Comparison of ENCODE assay signal across 14 cellular contexts in genomic region chr10:31011660-31012022, GRCh38. TPM values are rescaled to one million over a fixed set of nuclear protein-coding genes. Genes with fewer than 3 reads are reported as not detected.
DNase-seq lines count a peak whose midpoint lies in the region; ATAC-seq and TF ChIP-seq lines count a peak whose summit lies in the region.
"Had no signal": no experiment of that assay in that cellular context is flagged by ENCODE, and none has a peak within 500 bp of the region (broad histone marks: within the 10 kb centered on the region; RNA-seq: fewer than 3 reads in every experiment).

No MANE protein-coding gene starts in this region.

- WGBS in right cardiac atrium, result 64% methylated on average over 3 of the region's 3 CpGs
- 63 to 72% methylated on average over 3 of the region's 3 CpGs for WGBS in upper lobe of left lung, 2 donors

- H3K27ac ChIP-seq in right cardiac atrium (ENCODE audit: low read length) (peak overlapping the region; percentile 50), upper lobe of left lung (peak overlapping the region; percentile 33 to 75 (median 48))

- no peak for TF ChIP-seq EP300 in upper lobe of left lung (IDR thresholded peaks at IDR 0.05)

- no peaks in the 10 kb centered on the region for H3K36me3 ChIP-seq in upper lobe of left lung
- H3K36me3 ChIP-seq in MG63, result no peaks in the 10 kb centered on the region
- H3K36me3 ChIP-seq: tibial nerve had no signal

- DNase-seq in NCI-H82 (lab: John Stamatoyannopoulos, UW) (peak; percentile 14), NCI-H82 treated with DMSO at 0.1 percent for 48 hours (lab: John Stamatoyannopoulos, UW; ENCODE audit: unreplicated experiment) (no peak), NCI-H524 treated with DMSO at 0.1 percent for 48 hours (lab: John Stamatoyannopoulos, UW) (peak; percentile 85), right cardiac atrium (no peak), upper lobe of left lung (no peak), MG63 (no peak), NCI-H2081 treated with DMSO at 0.1 percent for 48 hours (lab: John Stamatoyannopoulos, UW) (no peak), GDM1 (lab: John Stamatoyannopoulos, UW) (no peak)
- DNase-seq: activated CD4-positive, alpha-beta memory T cell treated with anti-CD3 and anti-CD28 coated beads, Interleukin-2, amount 10 ng/mL, durations not matched to agents 7 days and 5 days; activated naive CD8-positive, alpha-beta T cell treated with anti-CD3 and anti-CD28 coated beads, Interleukin-2, amount 50 U/mL, for 24 hours; CD8-positive, alpha-beta T cell; NCI-H1417 treated with DMSO at 0.1 percent for 48 hours; NCI-H510A had no signal

- H3K4me3 ChIP-seq in right cardiac atrium (ENCODE audit: low read length) (no peak overlapping the region), upper lobe of left lung (no peak overlapping the region), MG63 (no peak overlapping the region)
- H3K4me3 ChIP-seq: tibial nerve had no signal

- no peak for TF ChIP-seq POLR2A in upper lobe of left lung (IDR thresholded peaks at IDR 0.05)

- H3K9me3 ChIP-seq in right cardiac atrium (ENCODE audit: control insufficient read depth, low read length), result no peaks in the 10 kb centered on the region
- no peaks in the 10 kb centered on the region for H3K9me3 ChIP-seq in upper lobe of left lung
- no peaks in the 10 kb centered on the region for H3K9me3 ChIP-seq in MG63
- H3K9me3 ChIP-seq: tibial nerve had no signal

- intact Hi-C loops in right cardiac atrium (cut with DNase I), result loop anchor here in 2 of 4 donors (10.0 kb wide), 1 partner anchor 47 kb away; no protein-coding TSS in a partner anchor

- no peak for TF ChIP-seq CTCF in upper lobe of left lung (IDR thresholded peaks at IDR 0.05)

- ATAC-seq in right cardiac atrium (peak in 1 of 2 donors; percentile 6), upper lobe of left lung (ENCODE audit: low FRiP score in 2 of 2) (no peak)
- ATAC-seq: activated naive CD8-positive, alpha-beta T cell treated with anti-CD3 and anti-CD28 coated beads, Interleukin-2, amount 50 U/mL, for 24 hours; CD8-positive, alpha-beta T cell had no signal

- H3K27me3 ChIP-seq in right cardiac atrium (ENCODE audit: control insufficient read depth, insufficient read depth) (no peaks in the 10 kb centered on the region), upper lobe of left lung (no peaks in the 10 kb centered on the region), MG63 (no peaks in the 10 kb centered on the region)
- H3K27me3 ChIP-seq: tibial nerve had no signal

- H3K4me1 ChIP-seq in right cardiac atrium (ENCODE audit: control insufficient read depth, insufficient read depth, low read length) (peaks cover 4% of the 10 kb centered on the region), upper lobe of left lung (peaks cover 12 to 20% (median 15%) of the 10 kb centered on the region in 4 donors)

RNA-seq across cellular contexts. Expression of gene ZNF438, which starts 20.0 kb away (rescaled TPM):
- total RNA-seq in right cardiac atrium, result 10 to 100 TPM; 15.2 to 17.1 (median 15.9) TPM
- 14.9 TPM for polyA plus RNA-seq in right cardiac atrium
- 10 to 100 TPM; 10.5 to 25.1 (median 13.7) TPM for total RNA-seq in upper lobe of left lung
- total RNA-seq in MG63 (2014; rRNA removed; shearing (Covaris generic); ENCODE audit: low replicate concordance), result 0.30 and 3.7 TPM in 2 replicates

Comparison
In these comparisons a context has a peak if more than half of its experiments do, and no peak if none do; other contexts are left out.
1. DNase-seq: peak in NCI-H82 (single experiment) and NCI-H524 treated with DMSO at 0.1 percent for 48 hours (single experiment); none in NCI-H82 treated with DMSO at 0.1 percent for 48 hours (single experiment), right cardiac atrium (0 of 3), upper lobe of left lung (0 of 2), MG63 (single experiment), NCI-H2081 treated with DMSO at 0.1 percent for 48 hours (single experiment) and GDM1 (single experiment).